In genomic region chr16:27822529-27823437, GRCh38 we compare ENCODE assay signal across 23 cellular contexts.
DNase-seq lines count a peak whose midpoint lies in the region; ATAC-seq and TF ChIP-seq lines count a peak whose summit lies in the region.
"Had no signal": no experiment of that assay in that cellular context is flagged by ENCODE, and none has a peak within 500 bp of the region (broad histone marks: within the 10 kb centered on the region; RNA-seq: fewer than 3 reads in every experiment).

No MANE protein-coding gene starts in this region.

- ATAC-seq in RWPE2 (ENCODE audit: low read depth): no peak
- ATAC-seq: activated CD8-positive, alpha-beta T cell treated with anti-CD3 and anti-CD28 coated beads for 36 hours; stimulated activated naive CD8-positive, alpha-beta T cell treated with anti-CD3 and anti-CD28 coated beads, Interleukin-15, amount 100 ng/mL, for 72 hours; T-cell had no signal

- H3K27me3 ChIP-seq in RWPE2 (ENCODE audit: insufficient read depth, poor library complexity, severe bottlenecking): peaks cover 36% of the 10 kb centered on the region
- H3K27me3 ChIP-seq: dorsolateral prefrontal cortex, right atrium auricular region, SJCRH30, tibial nerve had no signal

- in situ Hi-C loops in G401 (cut with HindIII; ENCODE audit: low sequenced_read_pairs): no loop called here

- no peaks in the 10 kb centered on the region for H3K36me3 ChIP-seq in RWPE2 (ENCODE audit: low read depth)
- H3K36me3 ChIP-seq: right atrium auricular region, SJCRH30, tibial nerve had no signal

- intact Hi-C loops in posterior vena cava (cut with DNase I): no loop called here

- no peaks in the 10 kb centered on the region for H3K4me1 ChIP-seq in RWPE2 (ENCODE audit: insufficient read depth, poor library complexity, severe bottlenecking)
- H3K4me1 ChIP-seq: right atrium auricular region, SJCRH30, tibial nerve had no signal

- H3K4me3 ChIP-seq in RWPE2 (ENCODE audit: severe bottlenecking): no peak overlapping the region
- H3K4me3 ChIP-seq: dorsolateral prefrontal cortex, right atrium auricular region, SJCRH30, tibial nerve had no signal

- H3K27ac ChIP-seq in RWPE2 (ENCODE audit: poor library complexity, severe bottlenecking): no peak overlapping the region
- H3K27ac ChIP-seq: dorsolateral prefrontal cortex, right atrium auricular region, SJCRH30, tibial nerve had no signal

- DNase-seq in COR-L47 (lab: John Stamatoyannopoulos, UW) (peak; percentile 38), DMS79 (lab: John Stamatoyannopoulos, UW) (peak; percentile 4), RWPE2 (ENCODE audit: low spot score) (peak; percentile 24), posterior vena cava (ENCODE audit: low spot score) (peak; percentile 60), SW 1271 (lab: John Stamatoyannopoulos, UW) (no peak), G401 (ENCODE audit: low spot score) (no peak), NCI-H2227 (lab: John Stamatoyannopoulos, UW; ENCODE audit: unreplicated experiment) (no peak)
- DNase-seq: activated CD4-positive, alpha-beta T cell treated with anti-CD3 and anti-CD28 coated beads for 1 hour; activated CD8-positive, alpha-beta T cell treated with anti-CD3 and anti-CD28 coated beads for 36 hours; glutamatergic neuron; kidney glomerular epithelial cell; mammary epithelial cell; NCI-H1105; NCI-H2227 treated with DMSO at 0.1 percent for 48 hours; NK-92 treated with Interleukin-12 subunit alpha and Interleukin-12 subunit beta, amount 100 ng/mL, for 24 hours; occipital lobe; SJCRH30; stimulated activated CD4-positive, alpha-beta T cell treated with anti-CD3 and anti-CD28 coated beads, Interleukin-15, amount 100 ng/mL, for 24 hours; stimulated activated naive CD8-positive, alpha-beta T cell treated with anti-CD3 and anti-CD28 coated beads, Interleukin-15, amount 100 ng/mL, for 72 hours; T-cell had no signal

- no peaks in the 10 kb centered on the region for H3K9me3 ChIP-seq in RWPE2 (ENCODE audit: severe bottlenecking)
- H3K9me3 ChIP-seq: right atrium auricular region, SJCRH30, tibial nerve had no signal

- TF ChIP-seq CTCF in RWPE2 (IDR thresholded peaks at IDR 0.05; ENCODE audit: poor library complexity, severe bottlenecking): no peak

Comparison
In these comparisons a context has a peak if more than half of its experiments do, and no peak if none do; other contexts are left out.
1. DNase-seq: peak in COR-L47 (single experiment), DMS79 (single experiment), RWPE2 (single experiment) and posterior vena cava (single experiment); none in SW 1271 (0 of 2), G401 (single experiment) and NCI-H2227 (single experiment).